ENCODE assay signal across 22 cellular contexts in genomic region chr2:112740522-112740921, GRCh38. TPM values are rescaled to one million over a fixed set of nuclear protein-coding genes. Genes with fewer than 3 reads are reported as not detected.
"Had no signal": no experiment of that assay in that cellular context is flagged by ENCODE, and none has a peak within 500 bp of the region (broad histone marks: within the 10 kb centered on the region; RNA-seq: fewer than 3 reads in every experiment).

No MANE protein-coding gene starts in this region.

- H3K9me3 Mint-ChIP-seq: activated naive CD8-positive, alpha-beta T cell treated with anti-CD3 and anti-CD28 coated beads, Interleukin-2, amount 10 ng/mL, durations not matched to agents 7 days and 5 days; WTC11 had no signal

- ATAC-seq: SK-N-SH treated with all-trans-retinoic acid at 6 μM for 48 hours, WTC11 had no signal

- H3K9me3 ChIP-seq: adrenal gland, Peyer's patch, SJSA1 had no signal

- H3K4me1 ChIP-seq: adrenal gland, Peyer's patch had no signal

- H3K27me3 ChIP-seq: adrenal gland, Peyer's patch, SJSA1 had no signal

- H3K4me3 Mint-ChIP-seq: activated naive CD8-positive, alpha-beta T cell treated with anti-CD3 and anti-CD28 coated beads, Interleukin-2, amount 10 ng/mL, durations not matched to agents 7 days and 5 days; WTC11 had no signal

- H3K27me3 Mint-ChIP-seq: activated naive CD8-positive, alpha-beta T cell treated with anti-CD3 and anti-CD28 coated beads, Interleukin-2, amount 10 ng/mL, durations not matched to agents 7 days and 5 days had no signal

- DNase-seq: activated CD4-positive, alpha-beta T cell treated with anti-CD3 and anti-CD28 coated beads for 48 hours; activated CD4-positive, alpha-beta T cell treated with anti-CD3 and anti-CD28 coated beads, Interleukin-2, amount 50 U/mL, for 4 hours; activated CD4-positive, CD25-positive, alpha-beta regulatory T cell treated with anti-CD3 and anti-CD28 coated beads, Interleukin-2, amount 50 U/mL, for 72 hours; activated naive CD4-positive, alpha-beta T cell treated with anti-CD3 and anti-CD28 coated beads, Interleukin-2, amount 50 U/mL, for 16 hours; activated naive CD8-positive, alpha-beta T cell treated with anti-CD3 and anti-CD28 coated beads, Interleukin-2, amount 10 ng/mL, durations not matched to agents 7 days and 5 days; activated T-cell treated with anti-CD3 and anti-CD28 coated beads, Interleukin-2, amount 50 U/mL, for 48 hours; adrenal gland; anterior cingulate cortex; central memory CD4-positive, alpha-beta T cell; Karpas-422; NCI-H1105 treated with DMSO at 0.1 percent for 48 hours; NCI-H1930; NCI-H446; NCI-H524; Peyer's patch; SHP77; SW 1271 had no signal

- H3K27ac ChIP-seq: adrenal gland, Peyer's patch, SJSA1 had no signal

- H3K36me3 ChIP-seq: adrenal gland, Peyer's patch had no signal

- H3K27ac Mint-ChIP-seq: activated naive CD8-positive, alpha-beta T cell treated with anti-CD3 and anti-CD28 coated beads, Interleukin-2, amount 10 ng/mL, durations not matched to agents 7 days and 5 days; WTC11 had no signal

- H3K4me3 ChIP-seq: adrenal gland, Peyer's patch, SJSA1 had no signal

- H3K4me1 Mint-ChIP-seq: activated naive CD8-positive, alpha-beta T cell treated with anti-CD3 and anti-CD28 coated beads, Interleukin-2, amount 10 ng/mL, durations not matched to agents 7 days and 5 days; WTC11 had no signal

RNA-seq across cellular contexts. Expression of gene NT5DC4, which starts 19.7 kb away (rescaled TPM):
- total RNA-seq: activated naive CD8-positive, alpha-beta T cell treated with anti-CD3 and anti-CD28 coated beads, Interleukin-2, amount 10 ng/mL, durations not matched to agents 7 days and 5 days; chondrocyte; SJSA1; T-helper 1 cell treated with Interleukin-12 subunit alpha and Interleukin-12 subunit beta and Interleukin-4 antibody, amounts not matched to agents 30 ng/mL and 1 ng/mL, for 36 hours; WTC11 had no signal

RNA-seq across cellular contexts. Expression of gene IL1A, which starts 43.8 kb away (rescaled TPM):
- total RNA-seq: activated naive CD8-positive, alpha-beta T cell treated with anti-CD3 and anti-CD28 coated beads, Interleukin-2, amount 10 ng/mL, durations not matched to agents 7 days and 5 days; chondrocyte; Peyer's patch had no signal
